ENCODE assay signal across 1 cellular context in the genomic region with DNA sequence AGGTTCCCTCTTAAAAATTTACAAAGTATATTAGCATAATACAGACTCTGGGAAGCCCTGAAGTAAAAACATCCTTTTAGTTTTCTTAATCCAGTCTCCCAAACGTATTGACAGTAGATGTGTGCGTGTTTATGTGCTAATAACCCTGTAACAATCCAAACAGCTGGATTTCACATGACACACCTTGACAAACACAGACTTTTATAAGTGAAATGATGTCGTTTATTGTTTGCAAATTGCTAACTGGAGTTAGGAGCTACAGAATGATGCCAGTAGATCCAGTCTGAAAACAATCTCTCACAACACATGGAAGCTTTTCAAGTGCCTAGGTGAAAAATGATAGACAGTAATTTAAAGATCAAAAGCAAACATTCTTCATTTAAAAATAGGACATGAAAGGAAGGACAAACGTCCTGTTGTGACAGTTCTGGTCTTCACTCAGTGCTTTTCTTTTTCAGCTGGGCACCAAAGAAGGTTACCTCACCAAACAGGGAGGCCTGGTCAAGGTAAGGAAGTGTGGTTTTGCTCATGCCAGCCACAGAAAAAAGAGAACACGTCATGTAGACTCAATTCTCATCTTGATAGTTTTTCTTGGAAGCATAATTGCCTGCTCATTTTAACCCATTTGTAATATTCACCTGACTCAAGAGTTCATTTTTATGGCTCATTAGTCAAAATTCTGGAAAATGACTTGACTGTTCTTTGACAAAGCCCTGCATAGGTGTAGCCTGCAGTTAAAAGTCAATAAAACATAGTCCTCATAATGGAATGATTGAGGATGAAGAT.
TF ChIP-seq lines count a peak whose summit lies in the region.

No MANE protein-coding gene starts in this region.

TF ChIP-seq in SK-N-SH, 30 proteins besides CTCF, POLR2A, EP300 and RAD21 (continued from another document):
- no peak for TF ChIP-seq USF2 (IDR thresholded peaks at IDR 0.05; ENCODE audit: borderline replicate concordance, low read depth, low read length)
- TF ChIP-seq TAF1 (IDR thresholded peaks at IDR 0.05; ENCODE audit: borderline replicate concordance, low read depth, low read length), result no peak
- no peak for TF ChIP-seq TCF12 (IDR thresholded peaks at IDR 0.05)
- TF ChIP-seq RCOR1 (IDR thresholded peaks at IDR 0.05; ENCODE audit: low read length), result no peak
- no peak for TF ChIP-seq SMC3 (IDR thresholded peaks at IDR 0.05; ENCODE audit: low read depth, low read length)
- TF ChIP-seq GABPA (IDR thresholded peaks at IDR 0.05; ENCODE audit: low read depth), result no peak
- TF ChIP-seq MAX (IDR thresholded peaks at IDR 0.05; ENCODE audit: low read depth), result no peak
